In genomic region chr2:98520806-98521205, GRCh38 we compare ENCODE assay signal across 17 cellular contexts.
A peak's percentile ranks its signal among the peaks of the same experiment; 100 is the strongest.
DNase-seq lines count a peak whose midpoint lies in the region; ATAC-seq and TF ChIP-seq lines count a peak whose summit lies in the region.
"Had no signal": no experiment of that assay in that cellular context is flagged by ENCODE, and none has a peak within 500 bp of the region (broad histone marks: within the 10 kb centered on the region; RNA-seq: fewer than 3 reads in every experiment).

No MANE protein-coding gene starts in this region.

- peaks cover 25% of the 10 kb centered on the region for H3K4me1 Mint-ChIP-seq in activated CD4-positive, alpha-beta T cell treated with anti-CD3 and anti-CD28 coated beads, Interleukin-2, amount 10 ng/mL, durations not matched to agents 24 days and 14 days
- H3K4me1 Mint-ChIP-seq in activated CD4-positive, alpha-beta T cell treated with anti-CD3 and anti-CD28 coated beads for 36 hours = peaks cover 28% of the 10 kb centered on the region
- peaks cover 49% of the 10 kb centered on the region for H3K4me1 Mint-ChIP-seq in stimulated activated effector memory CD8-positive, alpha-beta T cell treated with anti-CD3 and anti-CD28 coated beads, Interleukin-12 subunit alpha, Interleukin-12 subunit beta, amount 100 ng/mL, for 72 hours
- H3K4me1 Mint-ChIP-seq in activated T-cell treated with anti-CD3 and anti-CD28 coated beads, Interleukin-2, amount 50 U/mL, for 72 hours (ENCODE audit: low read depth) = peaks cover 36% of the 10 kb centered on the region
- H3K4me1 Mint-ChIP-seq: B cell had no signal

- DNase-seq in activated CD4-positive, alpha-beta T cell treated with anti-CD3 and anti-CD28 coated beads, Interleukin-2, amount 10 ng/mL, durations not matched to agents 24 days and 14 days = peak; percentile 37
- DNase-seq in activated CD4-positive, alpha-beta T cell treated with anti-CD3 and anti-CD28 coated beads for 36 hours = no peak
- DNase-seq in sigmoid colon (peak; percentile 53), right cardiac atrium (no peak)
- peak in 1 of 2 donors; percentile 45 for DNase-seq in stimulated activated effector memory CD8-positive, alpha-beta T cell treated with anti-CD3 and anti-CD28 coated beads, Interleukin-12 subunit alpha, Interleukin-12 subunit beta, amount 100 ng/mL, for 72 hours (ENCODE audit: low spot score in 2 of 2)
- DNase-seq in activated T-cell treated with anti-CD3 and anti-CD28 coated beads, Interleukin-2, amount 50 U/mL, for 72 hours = no peak
- DNase-seq: AML-193; Caco-2; Calu3; CD4-positive, alpha-beta T cell; CD8-positive, alpha-beta T cell; GF-D8 had no signal

- H3K36me3 ChIP-seq in sigmoid colon = peaks cover 0 to 22% (median 4%) of the 10 kb centered on the region in 4 donors

- H3K9me3 ChIP-seq in sigmoid colon (no peaks in the 10 kb centered on the region), right cardiac atrium (ENCODE audit: control insufficient read depth, low read length) (no peaks in the 10 kb centered on the region)
- H3K9me3 ChIP-seq: A549, Caco-2 had no signal

- no peaks in the 10 kb centered on the region for H3K27me3 ChIP-seq in sigmoid colon
- H3K27me3 ChIP-seq in right cardiac atrium (ENCODE audit: control insufficient read depth, insufficient read depth) = no peaks in the 10 kb centered on the region
- H3K27me3 ChIP-seq: BLaER1 treated with 17β-estradiol and CSF1 and Interleukin-3, amounts not matched to agents 10 nM and 100 nM had no signal

- peaks cover 0 to 39% (median 22%) of the 10 kb centered on the region in 4 donors for H3K4me1 ChIP-seq in sigmoid colon
- H3K4me1 ChIP-seq in right cardiac atrium (ENCODE audit: control insufficient read depth, insufficient read depth, low read length) = peaks cover 3% of the 10 kb centered on the region
- H3K4me1 ChIP-seq: A549, Caco-2 had no signal

- H3K9me3 Mint-ChIP-seq in activated CD4-positive, alpha-beta T cell treated with anti-CD3 and anti-CD28 coated beads, Interleukin-2, amount 10 ng/mL, durations not matched to agents 24 days and 14 days = no peaks in the 10 kb centered on the region
- H3K9me3 Mint-ChIP-seq in activated CD4-positive, alpha-beta T cell treated with anti-CD3 and anti-CD28 coated beads for 36 hours (ENCODE audit: low read depth) = no peaks in the 10 kb centered on the region
- H3K9me3 Mint-ChIP-seq in stimulated activated effector memory CD8-positive, alpha-beta T cell treated with anti-CD3 and anti-CD28 coated beads, Interleukin-12 subunit alpha, Interleukin-12 subunit beta, amount 100 ng/mL, for 72 hours = no peaks in the 10 kb centered on the region
- H3K9me3 Mint-ChIP-seq in activated T-cell treated with anti-CD3 and anti-CD28 coated beads, Interleukin-2, amount 50 U/mL, for 72 hours = no peaks in the 10 kb centered on the region
- H3K9me3 Mint-ChIP-seq: CD4-positive, alpha-beta T cell; CD8-positive, alpha-beta T cell had no signal

- TF ChIP-seq POLR2A in sigmoid colon (IDR thresholded peaks at IDR 0.05) = no peak

- CTCF ChIA-PET in activated CD4-positive, alpha-beta T cell treated with anti-CD3 and anti-CD28 coated beads for 36 hours (lab: Charles Lee) = interaction anchor here (0.6 to 1.1 kb wide), 2 partner anchors 109 to 113 kb away, joined by 3 to 4 read pairs; no protein-coding TSS in a partner anchor

- H3K36me3 Mint-ChIP-seq in activated CD4-positive, alpha-beta T cell treated with anti-CD3 and anti-CD28 coated beads, Interleukin-2, amount 10 ng/mL, durations not matched to agents 24 days and 14 days (ENCODE audit: low read depth) = peaks cover 37% of the 10 kb centered on the region
- peaks cover 12% of the 10 kb centered on the region for H3K36me3 Mint-ChIP-seq in activated CD4-positive, alpha-beta T cell treated with anti-CD3 and anti-CD28 coated beads for 36 hours (ENCODE audit: low read depth)
- H3K36me3 Mint-ChIP-seq in stimulated activated effector memory CD8-positive, alpha-beta T cell treated with anti-CD3 and anti-CD28 coated beads, Interleukin-12 subunit alpha, Interleukin-12 subunit beta, amount 100 ng/mL, for 72 hours = peaks cover 57% of the 10 kb centered on the region
- H3K36me3 Mint-ChIP-seq in activated T-cell treated with anti-CD3 and anti-CD28 coated beads, Interleukin-2, amount 50 U/mL, for 72 hours (ENCODE audit: insufficient read depth in 2 of 2) = peaks cover 0 to 3% of the 10 kb centered on the region in 2 donors

- no peaks in the 10 kb centered on the region for H3K27me3 Mint-ChIP-seq in activated CD4-positive, alpha-beta T cell treated with anti-CD3 and anti-CD28 coated beads, Interleukin-2, amount 10 ng/mL, durations not matched to agents 24 days and 14 days
- H3K27me3 Mint-ChIP-seq in activated CD4-positive, alpha-beta T cell treated with anti-CD3 and anti-CD28 coated beads for 36 hours = no peaks in the 10 kb centered on the region
- no peaks in the 10 kb centered on the region for H3K27me3 Mint-ChIP-seq in activated T-cell treated with anti-CD3 and anti-CD28 coated beads, Interleukin-2, amount 50 U/mL, for 72 hours (ENCODE audit: low read depth)
- H3K27me3 Mint-ChIP-seq: B cell; CD4-positive, alpha-beta T cell had no signal

- intact Hi-C loops in activated CD4-positive, alpha-beta T cell treated with anti-CD3 and anti-CD28 coated beads, Interleukin-2, amount 10 ng/mL, durations not matched to agents 24 days and 14 days (cut with micrococcal nuclease) = no loop called here
- intact Hi-C loops in activated CD4-positive, alpha-beta T cell treated with anti-CD3 and anti-CD28 coated beads for 36 hours (cut with DNase I, micrococcal nuclease) = no loop called here
- intact Hi-C loops in sigmoid colon (cut with DNase I) (no loop called here), right cardiac atrium (cut with DNase I) (no loop called here)

- POLR2A ChIA-PET in activated CD4-positive, alpha-beta T cell treated with anti-CD3 and anti-CD28 coated beads for 36 hours (lab: Charles Lee) = no interaction called here

- TF ChIP-seq CTCF in sigmoid colon (IDR thresholded peaks at IDR 0.05) = no peak

- no peak overlapping the region for H3K27ac Mint-ChIP-seq in activated CD4-positive, alpha-beta T cell treated with anti-CD3 and anti-CD28 coated beads, Interleukin-2, amount 10 ng/mL, durations not matched to agents 24 days and 14 days
- H3K27ac Mint-ChIP-seq in activated CD4-positive, alpha-beta T cell treated with anti-CD3 and anti-CD28 coated beads for 36 hours = no peak overlapping the region
- peak overlapping the region; percentile 14 for H3K27ac Mint-ChIP-seq in stimulated activated effector memory CD8-positive, alpha-beta T cell treated with anti-CD3 and anti-CD28 coated beads, Interleukin-12 subunit alpha, Interleukin-12 subunit beta, amount 100 ng/mL, for 72 hours
- H3K27ac Mint-ChIP-seq in activated T-cell treated with anti-CD3 and anti-CD28 coated beads, Interleukin-2, amount 50 U/mL, for 72 hours = no peak overlapping the region
- H3K27ac Mint-ChIP-seq: B cell; CD4-positive, alpha-beta T cell; CD8-positive, alpha-beta T cell had no signal

- TF ChIP-seq EP300 in sigmoid colon (IDR thresholded peaks at IDR 0.05) = no peak

- H3K4me3 Mint-ChIP-seq in activated CD4-positive, alpha-beta T cell treated with anti-CD3 and anti-CD28 coated beads, Interleukin-2, amount 10 ng/mL, durations not matched to agents 24 days and 14 days = no peak overlapping the region
- H3K4me3 Mint-ChIP-seq in activated CD4-positive, alpha-beta T cell treated with anti-CD3 and anti-CD28 coated beads for 36 hours = no peak overlapping the region
- H3K4me3 Mint-ChIP-seq in stimulated activated effector memory CD8-positive, alpha-beta T cell treated with anti-CD3 and anti-CD28 coated beads, Interleukin-12 subunit alpha, Interleukin-12 subunit beta, amount 100 ng/mL, for 72 hours = no peak overlapping the region
- no peak overlapping the region for H3K4me3 Mint-ChIP-seq in activated T-cell treated with anti-CD3 and anti-CD28 coated beads, Interleukin-2, amount 50 U/mL, for 72 hours
- H3K4me3 Mint-ChIP-seq: B cell; CD4-positive, alpha-beta T cell; CD8-positive, alpha-beta T cell had no signal

- H3K4me3 ChIP-seq in sigmoid colon (no peak overlapping the region), right cardiac atrium (ENCODE audit: low read length) (no peak overlapping the region)
- H3K4me3 ChIP-seq: A549; BLaER1 treated with 17β-estradiol and CSF1 and Interleukin-3, amounts not matched to agents 10 nM and 100 nM had no signal

- 95 to 96% methylated on average over 6 of the region's 6 CpGs for WGBS in sigmoid colon, 2 donors
- whole genome bisulfite sequencing in right cardiac atrium = 95% methylated on average over 6 of the region's 6 CpGs

- H3K27ac ChIP-seq in sigmoid colon = no peak overlapping the region
- no peak overlapping the region for H3K27ac ChIP-seq in right cardiac atrium (ENCODE audit: low read length)
- H3K27ac ChIP-seq: 22Rv1; A549; BLaER1 treated with 17β-estradiol and CSF1 and Interleukin-3, amounts not matched to agents 10 nM and 100 nM; C4-2B had no signal

- ATAC-seq in activated CD4-positive, alpha-beta T cell treated with anti-CD3 and anti-CD28 coated beads for 36 hours = no peak
- ATAC-seq in stimulated activated effector memory CD8-positive, alpha-beta T cell treated with anti-CD3 and anti-CD28 coated beads, Interleukin-12 subunit alpha, Interleukin-12 subunit beta, amount 100 ng/mL, for 72 hours = no peak
- ATAC-seq in activated T-cell treated with anti-CD3 and anti-CD28 coated beads, Interleukin-2, amount 50 U/mL, for 72 hours (replicated peaks in 1 of 2) = no peak
- ATAC-seq in right cardiac atrium = no peak
- ATAC-seq: A549; CD8-positive, alpha-beta T cell had no signal

Comparison
In these comparisons a context has a peak if more than half of its experiments do, and no peak if none do; other contexts are left out.
1. DNase-seq: peak in activated CD4-positive, alpha-beta T cell treated with anti-CD3 and anti-CD28 coated beads, Interleukin-2, amount 10 ng/mL, durations not matched to agents 24 days and 14 days (single experiment) and sigmoid colon (single experiment); none in activated CD4-positive, alpha-beta T cell treated with anti-CD3 and anti-CD28 coated beads for 36 hours (single experiment), activated T-cell treated with anti-CD3 and anti-CD28 coated beads, Interleukin-2, amount 50 U/mL, for 72 hours (0 of 2) and right cardiac atrium (0 of 3).